Comparison of ENCODE assay signal across 7 cellular contexts in the genomic region with DNA sequence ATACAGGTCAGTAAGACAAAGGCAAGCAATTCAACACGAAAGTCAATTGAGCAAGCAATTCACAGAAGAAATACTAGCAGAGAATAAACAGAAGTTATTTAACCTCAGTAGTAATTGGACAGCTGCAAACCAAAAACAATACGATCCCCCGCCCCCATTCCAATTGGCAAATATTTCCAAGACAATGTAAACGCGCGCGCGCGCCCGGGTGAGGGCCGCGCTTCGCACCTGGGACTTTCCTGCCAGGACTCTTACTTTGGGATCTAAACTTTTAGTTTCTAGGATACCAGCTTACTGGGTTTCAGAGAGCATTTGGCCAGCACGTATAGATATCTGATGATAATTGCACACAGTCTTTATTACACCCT. TPM values are rescaled to one million over a fixed set of nuclear protein-coding genes. Genes with fewer than 3 reads are reported as not detected.
DNase-seq lines count a peak whose midpoint lies in the region; ATAC-seq and TF ChIP-seq lines count a peak whose summit lies in the region.

No MANE protein-coding gene starts in this region.

- H3K36me3 Mint-ChIP-seq in activated T-helper 17 cell treated with anti-CD3 and anti-CD28 coated beads, Interleukin-2, amount 50 U/mL, for 72 hours (ENCODE audit: low read depth), result peaks cover 53% of the 10 kb centered on the region
- H3K36me3 Mint-ChIP-seq in glutamatergic neuron (ENCODE audit: unreplicated experiment), result no peaks in the 10 kb centered on the region

- peak; percentile 21 for ATAC-seq in GM18511 (IDR thresholded peaks at IDR 0.05; ENCODE audit: unreplicated experiment)
- peak; percentile 11 for ATAC-seq in activated T-helper 17 cell treated with anti-CD3 and anti-CD28 coated beads, Interleukin-2, amount 50 U/mL, for 72 hours (replicated peaks)

- H3K27ac Mint-ChIP-seq in activated T-helper 17 cell treated with anti-CD3 and anti-CD28 coated beads, Interleukin-2, amount 50 U/mL, for 72 hours, result peak overlapping the region; percentile 93
- peak overlapping the region; percentile 96 for H3K27ac Mint-ChIP-seq in glutamatergic neuron (ENCODE audit: unreplicated experiment)

- no CpG with 5 or more reads among the region's 14 CpGs for WGBS in trophoblast cell (ENCODE audit: extremely low coverage, insufficient coverage, insufficient read length)

- H3K18ac ChIP-seq in trophoblast cell (ENCODE audit: low read length), result no peak overlapping the region

- no peak overlapping the region for H2BK5ac ChIP-seq in trophoblast cell (ENCODE audit: low read depth, low read length, poor library complexity)

- peaks cover 6% of the 10 kb centered on the region for H3K79me2 ChIP-seq in trophoblast cell (ENCODE audit: control insufficient read depth, insufficient read depth, low read length, poor library complexity)

- peak overlapping the region; percentile 88 for H3K27ac ChIP-seq in trophoblast cell (ENCODE audit: low read depth, low read length)

- H2BK12ac ChIP-seq in trophoblast cell (ENCODE audit: low read length), result no peak overlapping the region

- POLR2A ChIA-PET in GM10248 (lab: Yijun Ruan, JAX), result interaction anchor here (0.7 to 1.4 kb wide), 3 partner anchors 8 to 65 kb away, joined by 3 to 8 read pairs (median 8); a partner anchor contains a TSS

- no peak overlapping the region for H3K9ac ChIP-seq in trophoblast cell (ENCODE audit: low read length)

- no peak overlapping the region for H4K12ac ChIP-seq in trophoblast cell (ENCODE audit: low read depth, low read length)

- no peak overlapping the region for H2AFZ ChIP-seq in trophoblast cell (ENCODE audit: insufficient read depth, low read length, poor library complexity)

- H3K27me3 ChIP-seq in trophoblast cell (ENCODE audit: insufficient read depth, low read length), result no peaks in the 10 kb centered on the region

- no peak overlapping the region for H2BK120ac ChIP-seq in trophoblast cell (ENCODE audit: insufficient read depth, low read length, poor library complexity)

- no peak overlapping the region for H3K23ac ChIP-seq in trophoblast cell (ENCODE audit: low read length)

- H3K4ac ChIP-seq in trophoblast cell (ENCODE audit: low read depth, low read length), result no peak overlapping the region

- H3K4me2 ChIP-seq in trophoblast cell (ENCODE audit: low read length), result peak overlapping the region; percentile 91

- H3K36me3 ChIP-seq in trophoblast cell (ENCODE audit: control insufficient read depth in 1 of 2, insufficient read depth in 2 of 2, low read length in 2 of 2), result peaks cover 17 to 19% of the 10 kb centered on the region in 2 experiments

- H3K9me3 Mint-ChIP-seq in activated T-helper 17 cell treated with anti-CD3 and anti-CD28 coated beads, Interleukin-2, amount 50 U/mL, for 72 hours, result no peaks in the 10 kb centered on the region
- peaks cover 1% of the 10 kb centered on the region for H3K9me3 Mint-ChIP-seq in glutamatergic neuron (ENCODE audit: unreplicated experiment)

- TF ChIP-seq CTCF in glutamatergic neuron (IDR thresholded peaks at IDR 0.05; ENCODE audit: partially characterized antibody, unreplicated experiment) (no peak), GM10248 (IDR thresholded peaks at IDR 0.05; ENCODE audit: control extremely low read depth, extremely low read depth, low read depth, missing control alignments) (no peak)

- peak; percentile 50 to 85 (median 79) for DNase-seq in NCI-H1417 (lab: John Stamatoyannopoulos, UW)
- DNase-seq in glutamatergic neuron, result peak; percentile 37
- peak; percentile 50 to 66 for DNase-seq in trophoblast cell
- no peak for DNase-seq in NCI-H446 treated with DMSO at 0.1 percent for 48 hours (lab: John Stamatoyannopoulos, UW)
- no peak for DNase-seq in GM10248 (ENCODE audit: extremely low spot score)

- no peak overlapping the region for H2AK5ac ChIP-seq in trophoblast cell (ENCODE audit: low read length)

- peak overlapping the region; percentile 73 for H4K8ac ChIP-seq in trophoblast cell (ENCODE audit: low read depth, low read length)

- H3K4me3 Mint-ChIP-seq in activated T-helper 17 cell treated with anti-CD3 and anti-CD28 coated beads, Interleukin-2, amount 50 U/mL, for 72 hours, result peak overlapping the region; percentile 99
- H3K4me3 Mint-ChIP-seq in glutamatergic neuron (ENCODE audit: unreplicated experiment), result peak overlapping the region; percentile 97

- no peak overlapping the region for H3K4me3 ChIP-seq in trophoblast cell (ENCODE audit: low read depth, low read length)

- H3K4me1 ChIP-seq in trophoblast cell (ENCODE audit: control insufficient read depth in 1 of 2, insufficient read depth in 2 of 2, low read length in 2 of 2), result peaks cover 6 to 8% of the 10 kb centered on the region in 2 experiments

- peaks cover 6% of the 10 kb centered on the region for H3K79me1 ChIP-seq in trophoblast cell (ENCODE audit: low read length)

- no peaks in the 10 kb centered on the region for H3K9me3 ChIP-seq in trophoblast cell (ENCODE audit: insufficient read depth, low read depth, low read length)

- H3K4me1 Mint-ChIP-seq in activated T-helper 17 cell treated with anti-CD3 and anti-CD28 coated beads, Interleukin-2, amount 50 U/mL, for 72 hours, result peaks cover 8% of the 10 kb centered on the region
- H3K4me1 Mint-ChIP-seq in glutamatergic neuron (ENCODE audit: low read depth, unreplicated experiment), result no peaks in the 10 kb centered on the region

- CTCF ChIA-PET in GM10248 (lab: Yijun Ruan, JAX), result interaction anchor here (1.1 to 1.5 kb wide), 2 partner anchors 14 to 65 kb away, joined by 3 to 7 read pairs; a partner anchor contains a TSS

- H4K91ac ChIP-seq in trophoblast cell (ENCODE audit: low read depth, low read length), result no peak overlapping the region

- no peaks in the 10 kb centered on the region for H3K27me3 Mint-ChIP-seq in activated T-helper 17 cell treated with anti-CD3 and anti-CD28 coated beads, Interleukin-2, amount 50 U/mL, for 72 hours
- peaks cover 3% of the 10 kb centered on the region for H3K27me3 Mint-ChIP-seq in glutamatergic neuron (ENCODE audit: unreplicated experiment)

- H3K14ac ChIP-seq in trophoblast cell (ENCODE audit: low read length), result no peak overlapping the region

RNA-seq across cellular contexts. Expression of a gene that starts 8.5 kb away (rescaled TPM):
- total RNA-seq in activated T-helper 17 cell treated with anti-CD3 and anti-CD28 coated beads, Interleukin-2, amount 50 U/mL, for 72 hours, result 10 to 100 TPM; 39.1 to 41.5 TPM
- 30.4 TPM for total RNA-seq in glutamatergic neuron (ENCODE audit: unreplicated experiment)
- 19.2 and 20.4 TPM in 2 replicates for polyA plus RNA-seq in trophoblast cell (2013)

Comparison
In these comparisons a context has a peak if more than half of its experiments do, and no peak if none do; other contexts are left out.
1. DNase-seq: peak in NCI-H1417 (3 of 3), glutamatergic neuron (single experiment) and trophoblast cell (2 of 2); none in NCI-H446 treated with DMSO at 0.1 percent for 48 hours (single experiment) and GM10248 (single experiment).